In genomic region chr14:102086972-102087761, GRCh38 we compare ENCODE assay signal across 8 cellular contexts. TPM values are rescaled to one million over a fixed set of nuclear protein-coding genes. Genes with fewer than 3 reads are reported as not detected.
DNase-seq lines count a peak whose midpoint lies in the region; TF ChIP-seq lines count a peak whose summit lies in the region.

Gene HSP90AA1, minus strand, starts transcription at chr14:102087044. Its CDS starts 666 bp downstream, at chr14:102086378.

- peak within 1 kb of the TSS; percentile 99 for H3K27ac ChIP-seq in effector memory CD4-positive, alpha-beta T cell (ENCODE audit: insufficient read depth, low read length, poor library complexity, severe bottlenecking)
- H3K27ac ChIP-seq in mesenchymal stem cell (ENCODE audit: low read length, poor library complexity, severe bottlenecking): peak within 1 kb of the TSS; percentile 80

- peak within 1 kb of the TSS; percentile 98 for H4K91ac ChIP-seq in mesenchymal stem cell (ENCODE audit: low read length)

- peak within 1 kb of the TSS in 1 of 2 experiments; percentile 70 for H3K14ac ChIP-seq in mesenchymal stem cell (ENCODE audit: low read length in 2 of 2)

- H4K8ac ChIP-seq in mesenchymal stem cell (ENCODE audit: low read length): peak within 1 kb of the TSS; percentile 99

- peaks cover 26% of the 10 kb centered on the region for H3K4me1 ChIP-seq in effector memory CD4-positive, alpha-beta T cell (ENCODE audit: control insufficient read depth, insufficient read depth, low read length, poor library complexity, severe bottlenecking)
- peaks cover 19% of the 10 kb centered on the region for H3K4me1 ChIP-seq in mesenchymal stem cell (ENCODE audit: control insufficient read depth, insufficient read depth, low read depth, low read length)

- CTCF ChIA-PET in activated CD8-positive, alpha-beta memory T cell treated with anti-CD3 and anti-CD28 coated beads for 36 hours (lab: Charles Lee): interaction anchor here (0.7 to 1.4 kb wide), 4 partner anchors 9 to 318 kb away, joined by 3 to 6 read pairs (median 4); no protein-coding TSS in a partner anchor

- peak within 1 kb of the TSS in 1 of 2 experiments; percentile 57 for H3K23ac ChIP-seq in mesenchymal stem cell (ENCODE audit: low read length in 2 of 2)

- 1% methylated on average over 91 of the region's 106 CpGs for WGBS in mesenchymal stem cell

- POLR2A ChIA-PET in activated CD8-positive, alpha-beta memory T cell treated with anti-CD3 and anti-CD28 coated beads for 36 hours (lab: Charles Lee): interaction anchor here (0.6 to 1.0 kb wide), 3 partner anchors 14 to 141 kb away, joined by 3 to 5 read pairs (median 4); no protein-coding TSS in a partner anchor

- H3K27me3 ChIP-seq in effector memory CD4-positive, alpha-beta T cell (replicated peaks; ENCODE audit: control insufficient read depth, insufficient read depth, low read length, poor library complexity, severe bottlenecking): no peaks in the 10 kb centered on the region
- no peaks in the 10 kb centered on the region for H3K27me3 ChIP-seq in mesenchymal stem cell (ENCODE audit: control insufficient read depth in 1 of 2, insufficient read depth in 1 of 2, low read length in 2 of 2)

- peak; percentile 99 for DNase-seq in COLO668 (lab: John Stamatoyannopoulos, UW; ENCODE audit: unreplicated experiment)
- peak; percentile 99 for DNase-seq in GM20000 (ENCODE audit: low spot score)
- peak; percentile 89 for DNase-seq in HT1080 (ENCODE audit: low read depth)
- DNase-seq in NOMO-1 (lab: John Stamatoyannopoulos, UW; ENCODE audit: unreplicated experiment in 2 of 2): peak; percentile 82 to 95
- peak; percentile 88 to 93 (median 89) for DNase-seq in effector memory CD4-positive, alpha-beta T cell
- peak; percentile 90 for DNase-seq in mesenchymal stem cell
- peak; percentile 91 for DNase-seq in stimulated activated CD8-positive, alpha-beta memory T cell treated with anti-CD3 and anti-CD28 coated beads, Interleukin-12 subunit alpha, Interleukin-12 subunit beta, amount 100 ng/mL, for 24 hours (ENCODE audit: extremely low read depth)

- peak within 1 kb of the TSS; percentile 92 for H3K4me3 ChIP-seq in effector memory CD4-positive, alpha-beta T cell (ENCODE audit: insufficient read depth, low read depth, low read length, poor library complexity, severe bottlenecking)
- H3K4me3 ChIP-seq in mesenchymal stem cell (ENCODE audit: insufficient read depth in 1 of 2, low read depth in 1 of 2, low read length in 2 of 2): peak within 1 kb of the TSS; percentile 88

- H3K79me1 ChIP-seq in mesenchymal stem cell (replicated peaks; ENCODE audit: low read length, poor library complexity, severe bottlenecking): peaks cover 9% of the 10 kb centered on the region

- peak; percentile 22 for TF ChIP-seq CTCF in GM20000 (IDR thresholded peaks at IDR 0.05; ENCODE audit: extremely low read depth, missing control alignments)

- H3K18ac ChIP-seq in mesenchymal stem cell (ENCODE audit: low read depth in 1 of 2, low read length in 2 of 2): peak within 1 kb of the TSS; percentile 90 to 99

- H3K4ac ChIP-seq in mesenchymal stem cell (ENCODE audit: low read depth in 1 of 2, low read length in 2 of 2): peak within 1 kb of the TSS; percentile 97 to 99

- no peak within 1 kb of the TSS for H2BK12ac ChIP-seq in mesenchymal stem cell (ENCODE audit: low read length in 2 of 2)

- H3K36me3 ChIP-seq in effector memory CD4-positive, alpha-beta T cell (ENCODE audit: control insufficient read depth, insufficient read depth, low read length): peaks cover 36% of the 10 kb centered on the region
- H3K36me3 ChIP-seq in mesenchymal stem cell (ENCODE audit: control insufficient read depth in 1 of 2, insufficient read depth in 2 of 2, low read depth in 1 of 2, low read length in 2 of 2): peaks cover 21 to 38% of the 10 kb centered on the region in 2 experiments

- peak within 1 kb of the TSS; percentile 64 for H3K4me2 ChIP-seq in mesenchymal stem cell (ENCODE audit: low read length, poor library complexity, severe bottlenecking)

- H2BK15ac ChIP-seq in mesenchymal stem cell (ENCODE audit: low read depth, poor library complexity, severe bottlenecking): peak within 1 kb of the TSS; percentile 97

- peak within 1 kb of the TSS; percentile 97 for H2BK120ac ChIP-seq in mesenchymal stem cell (ENCODE audit: low read depth, low read length)

- H2BK5ac ChIP-seq in mesenchymal stem cell (ENCODE audit: low read depth, low read length, poor library complexity, severe bottlenecking): peak within 1 kb of the TSS; percentile 98

- no peak within 1 kb of the TSS for H2AFZ ChIP-seq in mesenchymal stem cell (ENCODE audit: low read depth, low read length)

- no peak within 1 kb of the TSS for H2AK5ac ChIP-seq in mesenchymal stem cell (ENCODE audit: low read length, severe bottlenecking)

- H3K9ac ChIP-seq in mesenchymal stem cell (ENCODE audit: low read length): peak within 1 kb of the TSS; percentile 97

- H3K9me3 ChIP-seq in effector memory CD4-positive, alpha-beta T cell (ENCODE audit: control insufficient read depth, low read length): no peaks in the 10 kb centered on the region
- H3K9me3 ChIP-seq in mesenchymal stem cell (ENCODE audit: control insufficient read depth, low read length): no peaks in the 10 kb centered on the region

RNA-seq across cellular contexts. Expression of gene HSP90AA1, which starts in this region (rescaled TPM):
- total RNA-seq in HT1080 (2014; rRNA removed; shearing (Covaris generic)): 341 and 404 TPM in 2 replicates
- polyA plus RNA-seq in HT1080 (2015; cell fraction: cytosol; rRNA removed): 836 and 933 TPM in 2 replicates
- 1,641 and 1,979 TPM in 2 replicates for polyA plus RNA-seq in HT1080 (2015; cell fraction: nucleus; rRNA removed)
- 1,000 to 10,000 TPM; 1,374 to 1,416 TPM for total RNA-seq in activated CD8-positive, alpha-beta memory T cell treated with anti-CD3 and anti-CD28 coated beads for 36 hours
- polyA plus RNA-seq in mesenchymal stem cell (2013, experiment 1 of 2): 430 TPM
- 432 TPM for polyA plus RNA-seq in mesenchymal stem cell (2013, experiment 2 of 2)

Comparison
In these comparisons a context has a peak if more than half of its experiments do, and no peak if none do; other contexts are left out.
1. Peak in every context shown above with its lines: DNase-seq, H3K4me3 ChIP-seq and H3K27ac ChIP-seq.